Comparison of ENCODE assay signal across 9 cellular contexts in genomic region chr2:237704476-237705224, GRCh38.
DNase-seq lines count a peak whose midpoint lies in the region; ATAC-seq and TF ChIP-seq lines count a peak whose summit lies in the region.
"Had no signal": no experiment of that assay in that cellular context is flagged by ENCODE, and none has a peak within 500 bp of the region (broad histone marks: within the 10 kb centered on the region; RNA-seq: fewer than 3 reads in every experiment).

No MANE protein-coding gene starts in this region.

- no peaks in the 10 kb centered on the region for H3F3A ChIP-seq in PC-3 (ENCODE audit: low read length, unreplicated experiment)

- H3K4me2 ChIP-seq in PC-3 (ENCODE audit: low read length) = peak overlapping the region; percentile 11; the same call in 1 of the 2 replicates

- H3K9ac ChIP-seq in PC-3 (ENCODE audit: low read length) = no peak overlapping the region

- H3K79me2 ChIP-seq in PC-3 (ENCODE audit: low read length) = peaks cover 99% of the 10 kb centered on the region

- H3K27ac ChIP-seq in PC-3 (ENCODE audit: low read length) = no peak overlapping the region

- no TSS peak for BruUV-seq in PC-3 (replicated peaks; lab: Mats Ljungman, UMichigan)

- H3K9me3 ChIP-seq in PC-3 (ENCODE audit: low read length) = no peaks in the 10 kb centered on the region

- CTCF ChIA-PET in PC-3 (lab: Charles Lee) = no interaction called here

- H2AFZ ChIP-seq in PC-3 (ENCODE audit: low read length) = no peak overlapping the region

- H4K20me1 ChIP-seq in PC-3 (ENCODE audit: low read length) = peaks cover 80% of the 10 kb centered on the region

- no peak overlapping the region for H3K4me3 ChIP-seq in PC-3 (ENCODE audit: low read length)

- H3K27me3 Mint-ChIP-seq in effector memory CD8-positive, alpha-beta T cell = no peaks in the 10 kb centered on the region
- no peaks in the 10 kb centered on the region for H3K27me3 Mint-ChIP-seq in progenitor cell of endocrine pancreas

- H3K27me3 ChIP-seq in PC-3 (ENCODE audit: low read length) = no peaks in the 10 kb centered on the region

- peaks cover 8% of the 10 kb centered on the region; the same call in 1 of the 2 replicates for H3K36me3 ChIP-seq in PC-3 (ENCODE audit: low read depth, low read length)

- peak overlapping the region; percentile 91 to 99 for H3K4me3 Mint-ChIP-seq in effector memory CD8-positive, alpha-beta T cell
- H3K4me3 Mint-ChIP-seq in progenitor cell of endocrine pancreas (ENCODE audit: low read depth) = no peak overlapping the region

- peaks cover 23% of the 10 kb centered on the region for H3K4me1 ChIP-seq in PC-3 (ENCODE audit: insufficient read depth, low read length)

- peak; percentile 81 for DNase-seq in EH (ENCODE audit: low read depth)
- DNase-seq in PC-3 = peak; percentile 67
- no peak for DNase-seq in effector memory CD8-positive, alpha-beta T cell
- no peak for DNase-seq in progenitor cell of endocrine pancreas (ENCODE audit: low spot score, unreplicated experiment)
- DNase-seq in stimulated activated CD4-positive, alpha-beta T cell treated with anti-CD3 and anti-CD28 coated beads, Interleukin-4, amount 100 ng/mL, for 4 hours = no peak
- no peak for DNase-seq in stimulated activated CD4-positive, alpha-beta T cell treated with anti-CD3 and anti-CD28 coated beads, Interleukin-4, amount 100 ng/mL, for 1 hour
- no peak for DNase-seq in NCI-H2171 treated with DMSO at 0.1 percent for 48 hours (lab: John Stamatoyannopoulos, UW)
- no peak for DNase-seq in NCI-H1417 treated with DMSO at 0.1 percent for 48 hours (lab: John Stamatoyannopoulos, UW)
- DNase-seq: stimulated activated CD4-positive, alpha-beta T cell treated with anti-CD3 and anti-CD28 coated beads, Interleukin-1b, Interleukin-23, amount 100 ng/mL, for 48 hours had no signal

- H3K36me3 Mint-ChIP-seq in effector memory CD8-positive, alpha-beta T cell (ENCODE audit: insufficient read depth) = peaks cover 90% of the 10 kb centered on the region
- no peaks in the 10 kb centered on the region for H3K36me3 Mint-ChIP-seq in progenitor cell of endocrine pancreas (ENCODE audit: insufficient read depth)

- ATAC-seq in PC-3 = peak; percentile 58
- ATAC-seq in effector memory CD8-positive, alpha-beta T cell (replicated peaks) = no peak

- H3K9me2 ChIP-seq in PC-3 (replicated peaks; ENCODE audit: low read length) = no peaks in the 10 kb centered on the region

- peak overlapping the region; percentile 90 for H3K27ac Mint-ChIP-seq in effector memory CD8-positive, alpha-beta T cell
- peak overlapping the region; percentile 34 for H3K27ac Mint-ChIP-seq in progenitor cell of endocrine pancreas

- no peaks in the 10 kb centered on the region for H3K9me3 Mint-ChIP-seq in effector memory CD8-positive, alpha-beta T cell
- H3K9me3 Mint-ChIP-seq in progenitor cell of endocrine pancreas (ENCODE audit: low read depth) = no peaks in the 10 kb centered on the region

- intact Hi-C loops in PC-3 (cut with micrococcal nuclease) = no loop called here

- POLR2A ChIA-PET in PC-3 (lab: Charles Lee; ENCODE audit: unreplicated experiment) = no interaction called here

- TF ChIP-seq CTCF in PC-3 (conservative IDR thresholded peaks at IDR 0.05; ENCODE audit: low read depth, low read length) (no peak), progenitor cell of endocrine pancreas (IDR thresholded peaks at IDR 0.05; ENCODE audit: unreplicated experiment) (no peak)

- H3K4me1 Mint-ChIP-seq in effector memory CD8-positive, alpha-beta T cell (ENCODE audit: low read depth in 2 of 2) = peaks cover 81 to 83% of the 10 kb centered on the region in 2 donors
- peaks cover 34% of the 10 kb centered on the region for H3K4me1 Mint-ChIP-seq in progenitor cell of endocrine pancreas (ENCODE audit: low read depth)

Comparison
In these comparisons a context has a peak if more than half of its experiments do, and no peak if none do; other contexts are left out.
1. DNase-seq: peak in EH (single experiment) and PC-3 (single experiment); none in effector memory CD8-positive, alpha-beta T cell (0 of 3), progenitor cell of endocrine pancreas (single experiment), stimulated activated CD4-positive, alpha-beta T cell treated with anti-CD3 and anti-CD28 coated beads, Interleukin-4, amount 100 ng/mL, for 4 hours (0 of 2), stimulated activated CD4-positive, alpha-beta T cell treated with anti-CD3 and anti-CD28 coated beads, Interleukin-4, amount 100 ng/mL, for 1 hour (single experiment), NCI-H2171 treated with DMSO at 0.1 percent for 48 hours (single experiment) and NCI-H1417 treated with DMSO at 0.1 percent for 48 hours (single experiment).